In genomic region chr2:213246665-213247281, GRCh38 we compare ENCODE assay signal across 7 cellular contexts. TPM values are rescaled to one million over a fixed set of nuclear protein-coding genes. Genes with fewer than 3 reads are reported as not detected.
DNase-seq lines count a peak whose midpoint lies in the region; ATAC-seq and TF ChIP-seq lines count a peak whose summit lies in the region.

No MANE protein-coding gene starts in this region.

- DNase-seq in GM10248 (ENCODE audit: extremely low spot score) (no peak), NT2/D1 (ENCODE audit: low read depth, low spot score) (peak; percentile 57), glomerular endothelial cell (ENCODE audit: extremely low read depth, low read depth, low spot score) (peak; percentile 36), ureter (ENCODE audit: low spot score) (no peak)
- DNase-seq in activated T-cell treated with anti-CD3 and anti-CD28 coated beads, Interleukin-2, amount 50 U/mL, for 48 hours, result peak; percentile 57 to 60
- DNase-seq in stimulated activated CD4-positive, alpha-beta T cell treated with anti-CD3 and anti-CD28 coated beads, Interleukin-1b, Interleukin-23, amount 100 ng/mL, for 24 hours (ENCODE audit: low read depth in 4 of 4, low spot score in 1 of 4), result peak in 3 of 4 experiments; percentile 32 to 48 (median 37)

- TF ChIP-seq CTCF in GM10248 (IDR thresholded peaks at IDR 0.05; ENCODE audit: control extremely low read depth, extremely low read depth, low read depth, missing control alignments), result peak; percentile 55

- no peaks in the 10 kb centered on the region for H3K27me3 ChIP-seq in NT2/D1 (ENCODE audit: insufficient read depth, insufficient read length)

- no peak overlapping the region for H3K4me3 ChIP-seq in NT2/D1 (ENCODE audit: insufficient read length, low read depth)

- H3K36me3 ChIP-seq in NT2/D1 (ENCODE audit: insufficient read depth, insufficient read length, low read length), result no peaks in the 10 kb centered on the region

- H3K9ac ChIP-seq in NT2/D1 (ENCODE audit: insufficient read length, low read depth), result no peak overlapping the region

- POLR2A ChIA-PET in GM10248 (lab: Yijun Ruan, JAX), result no interaction called here

- no peaks in the 10 kb centered on the region for H3K4me1 ChIP-seq in NT2/D1 (ENCODE audit: insufficient read depth, insufficient read length)

- no peaks in the 10 kb centered on the region for H3K9me3 ChIP-seq in NT2/D1 (ENCODE audit: insufficient read depth, low read length)

- ATAC-seq in HG03108 (IDR thresholded peaks at IDR 0.05; ENCODE audit: unreplicated experiment), result peak; percentile 46

- CTCF ChIA-PET in GM10248 (lab: Yijun Ruan, JAX), result interaction anchor here (1.4 to 3.4 kb wide), 3 partner anchors 20 to 519 kb away, joined by 3 to 10 read pairs (median 4); partner anchors contain the start of gene SPAG16

RNA-seq across cellular contexts. Expression of gene SPAG16, which starts 37.5 kb away (rescaled TPM):
- total RNA-seq in glomerular endothelial cell (13.8 and 15.6 TPM in 2 replicates), ureter (63.2 TPM)

Comparison
In these comparisons a context has a peak if more than half of its experiments do, and no peak if none do; other contexts are left out.
1. DNase-seq: peak in NT2/D1 (single experiment), activated T-cell treated with anti-CD3 and anti-CD28 coated beads, Interleukin-2, amount 50 U/mL, for 48 hours (2 of 2), glomerular endothelial cell (single experiment) and stimulated activated CD4-positive, alpha-beta T cell treated with anti-CD3 and anti-CD28 coated beads, Interleukin-1b, Interleukin-23, amount 100 ng/mL, for 24 hours (3 of 4); none in GM10248 (single experiment) and ureter (single experiment).